1 cellular context compared by ENCODE assay signal in the genomic region with DNA sequence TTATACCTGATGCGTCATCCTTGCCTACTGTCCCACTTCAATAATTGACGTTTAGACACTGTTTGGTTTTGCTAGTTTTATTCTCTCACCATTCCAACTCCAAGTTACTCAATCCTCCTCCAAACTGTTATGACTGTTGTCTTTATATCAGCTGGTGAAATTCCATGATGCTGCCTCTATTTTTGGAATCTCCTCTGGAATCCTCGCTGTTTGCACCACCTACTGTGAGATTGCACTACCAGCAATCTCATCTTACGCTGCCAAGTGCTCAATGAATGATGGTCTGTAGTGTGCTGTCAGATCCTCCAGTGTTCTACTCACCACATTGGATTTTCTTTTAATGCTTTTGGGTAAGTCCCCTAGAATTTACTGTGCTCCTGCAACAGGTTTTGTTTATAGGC.
TF ChIP-seq lines count a peak whose summit lies in the region.

No MANE protein-coding gene starts in this region.

TF ChIP-seq in HepG2, 621 proteins besides CTCF, POLR2A, EP300 and RAD21:
- no peak for TF ChIP-seq ZNF563 (CRISPR knock-in tag; IDR thresholded peaks at IDR 0.05)
- TF ChIP-seq TBX2 (CRISPR knock-in tag; IDR thresholded peaks at IDR 0.05; ENCODE audit: borderline replicate concordance): no peak
- no peak for TF ChIP-seq DMAP1 (CRISPR knock-in tag; IDR thresholded peaks at IDR 0.05)
- TF ChIP-seq SRSF1 (optimal IDR thresholded peaks at IDR 0.05; ENCODE audit: low read depth, low read length): no peak
- TF ChIP-seq ATF7-NPFF (CRISPR knock-in tag; IDR thresholded peaks at IDR 0.05; ENCODE audit: low read depth): no peak
- TF ChIP-seq KLF9 (CRISPR knock-in tag; IDR thresholded peaks at IDR 0.05; ENCODE audit: low read depth): no peak
- no peak for TF ChIP-seq FOXJ3 (CRISPR knock-in tag; IDR thresholded peaks at IDR 0.05; ENCODE audit: borderline replicate concordance)
- no peak for TF ChIP-seq ZNF777 (CRISPR knock-in tag; IDR thresholded peaks at IDR 0.05)
- TF ChIP-seq SP140L (CRISPR knock-in tag; IDR thresholded peaks at IDR 0.05; ENCODE audit: borderline replicate concordance): no peak
- TF ChIP-seq HES4 (CRISPR knock-in tag; IDR thresholded peaks at IDR 0.05; ENCODE audit: borderline replicate concordance): no peak
- no peak for TF ChIP-seq EED (CRISPR knock-in tag; IDR thresholded peaks at IDR 0.05)
- no peak for TF ChIP-seq ZNF816 (CRISPR knock-in tag; IDR thresholded peaks at IDR 0.05; ENCODE audit: borderline replicate concordance)
- TF ChIP-seq RBAK (CRISPR knock-in tag; IDR thresholded peaks at IDR 0.05): no peak
- TF ChIP-seq, protein P1, sequence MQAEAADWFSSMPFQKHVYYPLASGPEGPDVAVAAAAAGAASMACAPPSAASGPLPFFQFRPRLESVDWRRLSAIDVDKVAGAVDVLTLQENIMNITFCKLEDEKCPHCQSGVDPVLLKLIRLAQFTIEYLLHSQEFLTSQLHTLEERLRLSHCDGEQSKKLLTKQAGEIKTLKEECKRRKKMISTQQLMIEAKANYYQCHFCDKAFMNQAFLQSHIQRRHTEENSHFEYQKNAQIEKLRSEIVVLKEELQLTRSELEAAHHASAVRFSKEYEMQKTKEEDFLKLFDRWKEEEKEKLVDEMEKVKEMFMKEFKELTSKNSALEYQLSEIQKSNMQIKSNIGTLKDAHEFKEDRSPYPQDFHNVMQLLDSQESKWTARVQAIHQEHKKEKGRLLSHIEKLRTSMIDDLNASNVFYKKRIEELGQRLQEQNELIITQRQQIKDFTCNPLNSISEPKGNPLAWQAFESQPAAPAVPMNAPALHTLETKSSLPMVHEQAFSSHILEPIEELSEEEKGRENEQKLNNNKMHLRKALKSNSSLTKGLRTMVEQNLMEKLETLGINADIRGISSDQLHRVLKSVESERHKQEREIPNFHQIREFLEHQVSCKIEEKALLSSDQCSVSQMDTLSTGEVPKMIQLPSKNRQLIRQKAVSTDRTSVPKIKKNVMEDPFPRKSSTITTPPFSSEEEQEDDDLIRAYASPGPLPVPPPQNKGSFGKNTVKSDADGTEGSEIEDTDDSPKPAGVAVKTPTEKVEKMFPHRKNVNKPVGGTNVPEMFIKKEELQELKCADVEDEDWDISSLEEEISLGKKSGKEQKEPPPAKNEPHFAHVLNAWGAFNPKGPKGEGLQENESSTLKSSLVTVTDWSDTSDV (CRISPR knock-in tag; IDR thresholded peaks at IDR 0.05): no peak
- TF ChIP-seq, protein P2, sequence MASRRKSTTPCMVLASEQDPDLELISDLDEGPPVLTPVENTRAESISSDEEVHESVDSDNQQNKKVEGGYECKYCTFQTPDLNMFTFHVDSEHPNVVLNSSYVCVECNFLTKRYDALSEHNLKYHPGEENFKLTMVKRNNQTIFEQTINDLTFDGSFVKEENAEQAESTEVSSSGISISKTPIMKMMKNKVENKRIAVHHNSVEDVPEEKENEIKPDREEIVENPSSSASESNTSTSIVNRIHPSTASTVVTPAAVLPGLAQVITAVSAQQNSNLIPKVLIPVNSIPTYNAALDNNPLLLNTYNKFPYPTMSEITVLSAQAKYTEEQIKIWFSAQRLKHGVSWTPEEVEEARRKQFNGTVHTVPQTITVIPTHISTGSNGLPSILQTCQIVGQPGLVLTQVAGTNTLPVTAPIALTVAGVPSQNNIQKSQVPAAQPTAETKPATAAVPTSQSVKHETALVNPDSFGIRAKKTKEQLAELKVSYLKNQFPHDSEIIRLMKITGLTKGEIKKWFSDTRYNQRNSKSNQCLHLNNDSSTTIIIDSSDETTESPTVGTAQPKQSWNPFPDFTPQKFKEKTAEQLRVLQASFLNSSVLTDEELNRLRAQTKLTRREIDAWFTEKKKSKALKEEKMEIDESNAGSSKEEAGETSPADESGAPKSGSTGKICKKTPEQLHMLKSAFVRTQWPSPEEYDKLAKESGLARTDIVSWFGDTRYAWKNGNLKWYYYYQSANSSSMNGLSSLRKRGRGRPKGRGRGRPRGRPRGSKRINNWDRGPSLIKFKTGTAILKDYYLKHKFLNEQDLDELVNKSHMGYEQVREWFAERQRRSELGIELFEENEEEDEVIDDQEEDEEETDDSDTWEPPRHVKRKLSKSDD (CRISPR knock-in tag; IDR thresholded peaks at IDR 0.05; ENCODE audit: low read depth): no peak
- TF ChIP-seq ZFP62 (CRISPR knock-in tag; IDR thresholded peaks at IDR 0.05): no peak
- TF ChIP-seq SNAPC2 (CRISPR knock-in tag; IDR thresholded peaks at IDR 0.05): no peak
- TF ChIP-seq, protein P3, sequence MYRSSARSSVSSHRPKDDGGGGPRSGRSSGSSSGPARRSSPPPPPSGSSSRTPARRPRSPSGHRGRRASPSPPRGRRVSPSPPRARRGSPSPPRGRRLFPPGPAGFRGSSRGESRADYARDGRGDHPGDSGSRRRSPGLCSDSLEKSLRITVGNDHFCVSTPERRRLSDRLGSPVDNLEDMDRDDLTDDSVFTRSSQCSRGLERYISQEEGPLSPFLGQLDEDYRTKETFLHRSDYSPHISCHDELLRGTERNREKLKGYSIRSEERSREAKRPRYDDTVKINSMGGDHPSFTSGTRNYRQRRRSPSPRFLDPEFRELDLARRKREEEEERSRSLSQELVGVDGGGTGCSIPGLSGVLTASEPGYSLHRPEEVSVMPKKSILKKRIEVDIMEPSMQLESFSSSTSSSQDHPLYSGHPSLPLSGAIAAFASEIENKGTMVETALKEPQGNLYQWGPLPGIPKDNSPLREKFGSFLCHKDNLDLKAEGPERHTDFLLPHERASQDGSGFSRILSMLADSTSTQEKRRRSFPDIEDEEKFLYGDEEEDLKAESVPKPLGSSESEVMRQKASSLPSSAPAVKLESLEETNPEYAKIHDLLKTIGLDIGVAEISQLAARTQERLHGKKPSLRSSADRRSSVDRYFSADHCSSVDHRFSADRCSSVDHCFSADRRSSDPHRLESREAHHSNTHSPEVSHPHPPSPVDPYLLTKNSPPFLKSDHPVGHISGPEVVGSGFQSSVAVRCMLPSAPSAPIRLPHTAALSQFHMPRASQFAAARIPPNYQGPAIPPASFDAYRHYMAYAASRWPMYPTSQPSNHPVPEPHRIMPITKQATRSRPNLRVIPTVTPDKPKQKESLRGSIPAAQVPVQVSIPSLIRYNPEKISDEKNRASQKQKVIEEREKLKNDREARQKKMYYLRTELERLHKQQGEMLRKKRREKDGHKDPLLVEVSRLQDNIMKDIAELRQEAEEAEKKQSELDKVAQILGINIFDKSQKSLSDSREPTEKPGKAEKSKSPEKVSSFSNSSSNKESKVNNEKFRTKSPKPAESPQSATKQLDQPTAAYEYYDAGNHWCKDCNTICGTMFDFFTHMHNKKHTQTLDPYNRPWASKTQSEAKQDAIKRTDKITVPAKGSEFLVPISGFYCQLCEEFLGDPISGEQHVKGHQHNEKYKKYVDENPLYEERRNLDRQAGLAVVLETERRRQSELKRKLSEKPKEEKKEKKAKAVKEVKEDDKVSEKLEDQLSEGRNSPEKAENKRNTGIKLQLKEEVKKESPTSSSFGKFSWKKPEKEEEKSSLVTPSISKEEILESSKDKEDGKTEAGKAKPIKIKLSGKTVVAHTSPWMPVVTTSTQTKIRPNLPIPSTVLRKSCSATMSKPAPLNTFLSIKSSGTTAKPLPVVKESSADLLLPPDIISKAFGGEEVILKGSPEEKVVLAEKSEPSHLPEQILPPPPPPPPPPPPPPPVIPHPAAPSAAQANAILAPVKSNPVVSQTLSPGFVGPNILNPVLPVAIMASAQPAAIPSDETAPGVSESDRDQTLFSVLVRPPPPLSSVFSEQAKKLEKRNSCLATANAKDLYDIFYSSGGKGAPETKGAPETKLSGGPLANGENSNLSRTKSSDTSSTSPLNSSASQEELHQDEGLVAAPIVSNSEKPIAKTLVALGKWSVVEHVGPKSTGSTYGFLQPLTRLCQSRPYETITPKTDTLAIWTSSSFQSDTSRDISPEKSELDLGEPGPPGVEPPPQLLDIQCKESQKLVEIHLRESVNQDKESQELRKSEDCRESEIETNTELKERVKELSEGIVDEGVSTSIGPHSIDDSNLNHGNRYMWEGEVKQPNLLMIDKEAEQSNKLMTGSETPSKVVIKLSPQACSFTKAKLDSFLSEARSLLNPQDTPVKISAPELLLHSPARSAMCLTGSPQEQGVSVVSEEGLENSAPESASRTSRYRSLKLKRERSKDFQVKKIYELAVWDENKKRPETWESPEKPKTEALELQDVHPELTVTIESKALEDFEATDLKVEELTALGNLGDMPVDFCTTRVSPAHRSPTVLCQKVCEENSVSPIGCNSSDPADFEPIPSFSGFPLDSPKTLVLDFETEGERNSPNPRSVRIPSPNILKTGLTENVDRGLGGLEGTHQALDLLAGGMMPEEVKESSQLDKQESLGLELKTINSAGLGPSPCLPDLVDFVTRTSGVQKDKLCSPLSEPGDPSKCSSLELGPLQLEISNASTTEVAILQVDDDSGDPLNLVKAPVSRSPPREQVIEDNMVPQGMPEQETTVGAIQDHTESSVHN (CRISPR knock-in tag; IDR thresholded peaks at IDR 0.05): no peak
- TF ChIP-seq KAT7 (CRISPR knock-in tag; IDR thresholded peaks at IDR 0.05; ENCODE audit: borderline replicate concordance): no peak
